In genomic region chr1:155186266-155186954, GRCh38 we compare ENCODE assay signal across 1 cellular context.
A peak's percentile ranks its signal among the peaks of the same experiment; 100 is the strongest.
TF ChIP-seq lines count a peak whose summit lies in the region.

No MANE protein-coding gene starts in this region.

TF ChIP-seq in HepG2, 621 proteins besides CTCF, POLR2A, EP300 and RAD21:
- TF ChIP-seq ZKSCAN1 (IDR thresholded peaks at IDR 0.05; ENCODE audit: low read length) (no peak), ZNF644 (CRISPR knock-in tag; IDR thresholded peaks at IDR 0.05; ENCODE audit: low read depth) (no peak), ZNF652 (CRISPR knock-in tag; IDR thresholded peaks at IDR 0.05; ENCODE audit: borderline replicate concordance, low read depth) (peak; percentile 49; the same call in 1 of the 2 replicates), KLF11 (CRISPR knock-in tag; IDR thresholded peaks at IDR 0.05) (no peak), SALL1 (CRISPR knock-in tag; IDR thresholded peaks at IDR 0.05) (no peak)
- TF ChIP-seq, protein P1, sequence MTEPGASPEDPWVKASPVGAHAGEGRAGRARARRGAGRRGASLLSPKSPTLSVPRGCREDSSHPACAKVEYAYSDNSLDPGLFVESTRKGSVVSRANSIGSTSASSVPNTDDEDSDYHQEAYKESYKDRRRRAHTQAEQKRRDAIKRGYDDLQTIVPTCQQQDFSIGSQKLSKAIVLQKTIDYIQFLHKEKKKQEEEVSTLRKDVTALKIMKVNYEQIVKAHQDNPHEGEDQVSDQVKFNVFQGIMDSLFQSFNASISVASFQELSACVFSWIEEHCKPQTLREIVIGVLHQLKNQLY (CRISPR knock-in tag; IDR thresholded peaks at IDR 0.05), result no peak
